15 cellular contexts compared by ENCODE assay signal in genomic region chr3:29141197-29141911, GRCh38.
A peak's percentile ranks its signal among the peaks of the same experiment; 100 is the strongest.
DNase-seq lines count a peak whose midpoint lies in the region; ATAC-seq and TF ChIP-seq lines count a peak whose summit lies in the region.
"Had no signal": no experiment of that assay in that cellular context is flagged by ENCODE, and none has a peak within 500 bp of the region (broad histone marks: within the 10 kb centered on the region; RNA-seq: fewer than 3 reads in every experiment).

No MANE protein-coding gene starts in this region.

- no peak for ATAC-seq in GM19397 (IDR thresholded peaks at IDR 0.05; ENCODE audit: unreplicated experiment)
- ATAC-seq in stimulated activated memory B cell treated with anti-CD40 and anti-IgM and Interleukin-4, amounts not matched to agents 10 μg/mL and 1 μg/mL and 100 μg/mL, for 72 hours = no peak
- ATAC-seq in activated naive CD4-positive, alpha-beta T cell treated with anti-CD3 and anti-CD28 coated beads, Interleukin-2, amount 50 U/mL, for 72 hours = no peak
- ATAC-seq: activated CD4-positive, CD25-positive, alpha-beta regulatory T cell treated with anti-CD3 and anti-CD28 coated beads, Interleukin-2, amount 50 U/mL, for 24 hours; left colon had no signal

- peaks cover 20% of the 10 kb centered on the region for H3K4me1 ChIP-seq in HUES6 (ENCODE audit: control insufficient read depth, insufficient read depth, low read length)
- peaks cover 33% of the 10 kb centered on the region for H3K4me1 ChIP-seq in mesodermal cell (ENCODE audit: control insufficient read depth, insufficient read depth, low read length, poor library complexity, severe bottlenecking)

- no peak overlapping the region for H3K27ac Mint-ChIP-seq in stimulated activated memory B cell treated with anti-CD40 and anti-IgM and Interleukin-4, amounts not matched to agents 10 μg/mL and 1 μg/mL and 100 μg/mL, for 72 hours
- H3K27ac Mint-ChIP-seq in activated naive CD4-positive, alpha-beta T cell treated with anti-CD3 and anti-CD28 coated beads, Interleukin-2, amount 50 U/mL, for 72 hours = no peak overlapping the region
- H3K27ac Mint-ChIP-seq: CD14-positive monocyte, T-cell had no signal

- WGBS in mesodermal cell (ENCODE audit: insufficient coverage in 2 of 2), 2 experiments = 68 to 75% methylated on average over 3 of the region's 4 CpGs

- no peaks in the 10 kb centered on the region for H3K27me3 Mint-ChIP-seq in stimulated activated memory B cell treated with anti-CD40 and anti-IgM and Interleukin-4, amounts not matched to agents 10 μg/mL and 1 μg/mL and 100 μg/mL, for 72 hours
- H3K27me3 Mint-ChIP-seq: T-cell had no signal

- H3K9me3 ChIP-seq in HUES6 (ENCODE audit: control insufficient read depth, insufficient read depth, low read depth, low read length) = no peaks in the 10 kb centered on the region
- no peaks in the 10 kb centered on the region for H3K9me3 ChIP-seq in mesodermal cell (ENCODE audit: control insufficient read depth, low read length)
- H3K9me3 ChIP-seq: neutrophil had no signal

- in situ Hi-C loops in astrocyte of the spinal cord (cut with HindIII; ENCODE audit: low sequenced_read_pairs) = no loop called here

- no peaks in the 10 kb centered on the region for H3K36me3 ChIP-seq in HUES6 (ENCODE audit: control insufficient read depth, insufficient read depth, low read length)
- H3K36me3 ChIP-seq in mesodermal cell (ENCODE audit: control insufficient read depth, insufficient read depth, low read length) = no peaks in the 10 kb centered on the region
- H3K36me3 ChIP-seq: neutrophil had no signal

- no peaks in the 10 kb centered on the region for H3K27me3 ChIP-seq in HUES6 (ENCODE audit: control insufficient read depth, insufficient read depth, low read length)
- H3K27me3 ChIP-seq: neutrophil had no signal

- no peak for TF ChIP-seq CTCF in astrocyte of the spinal cord (IDR thresholded peaks at IDR 0.05; ENCODE audit: low read depth, low read length)

- no peak overlapping the region for H3K4me3 ChIP-seq in HUES6 (ENCODE audit: low read depth, low read length)
- H3K4me3 ChIP-seq in astrocyte of the spinal cord (ENCODE audit: low read depth, low read length) = no peak overlapping the region
- no peak overlapping the region for H3K4me3 ChIP-seq in mesodermal cell (ENCODE audit: extremely low read depth, insufficient read depth, low read length, poor library complexity, severe bottlenecking)

- no peaks in the 10 kb centered on the region for H3K4me1 Mint-ChIP-seq in stimulated activated memory B cell treated with anti-CD40 and anti-IgM and Interleukin-4, amounts not matched to agents 10 μg/mL and 1 μg/mL and 100 μg/mL, for 72 hours
- H3K4me1 Mint-ChIP-seq: CD14-positive monocyte had no signal

- H3K9me3 Mint-ChIP-seq in stimulated activated memory B cell treated with anti-CD40 and anti-IgM and Interleukin-4, amounts not matched to agents 10 μg/mL and 1 μg/mL and 100 μg/mL, for 72 hours = peaks cover 3% of the 10 kb centered on the region
- no peaks in the 10 kb centered on the region for H3K9me3 Mint-ChIP-seq in activated naive CD4-positive, alpha-beta T cell treated with anti-CD3 and anti-CD28 coated beads, Interleukin-2, amount 50 U/mL, for 72 hours
- H3K9me3 Mint-ChIP-seq: CD14-positive monocyte, T-cell had no signal

- H3K27ac ChIP-seq in HUES6 (ENCODE audit: low read depth, low read length) (peak overlapping the region; percentile 9; the same call in 1 of the 2 replicates), mesodermal cell (ENCODE audit: low read depth, low read length, severe bottlenecking) (peak overlapping the region; percentile 68)
- H3K27ac ChIP-seq: neutrophil had no signal

- H3K4me3 Mint-ChIP-seq in stimulated activated memory B cell treated with anti-CD40 and anti-IgM and Interleukin-4, amounts not matched to agents 10 μg/mL and 1 μg/mL and 100 μg/mL, for 72 hours = no peak overlapping the region
- H3K4me3 Mint-ChIP-seq: CD14-positive monocyte, T-cell had no signal

- DNase-seq in astrocyte of the spinal cord (ENCODE audit: low read depth, low spot score) (peak; percentile 15), stromal cell of bone marrow (ENCODE audit: low read depth) (peak; percentile 41), NCI-H82 treated with DMSO at 0.1 percent for 48 hours (lab: John Stamatoyannopoulos, UW; ENCODE audit: unreplicated experiment) (no peak)
- DNase-seq in activated naive CD4-positive, alpha-beta T cell treated with anti-CD3 and anti-CD28 coated beads, Interleukin-2, amount 50 U/mL, for 72 hours (ENCODE audit: low spot score in 2 of 2) = no peak
- DNase-seq: activated naive CD4-positive, alpha-beta T cell treated with anti-CD3 and anti-CD28 coated beads, Interleukin-2, amount 50 U/mL, for 16 hours; EL; left colon had no signal

- H3K36me3 Mint-ChIP-seq in stimulated activated memory B cell treated with anti-CD40 and anti-IgM and Interleukin-4, amounts not matched to agents 10 μg/mL and 1 μg/mL and 100 μg/mL, for 72 hours = no peaks in the 10 kb centered on the region
- no peaks in the 10 kb centered on the region for H3K36me3 Mint-ChIP-seq in activated naive CD4-positive, alpha-beta T cell treated with anti-CD3 and anti-CD28 coated beads, Interleukin-2, amount 50 U/mL, for 72 hours
- H3K36me3 Mint-ChIP-seq: CD14-positive monocyte, T-cell had no signal

- H3K9ac ChIP-seq in HUES6 (ENCODE audit: low read length) = no peak overlapping the region

Comparison
In these comparisons a context has a peak if more than half of its experiments do, and no peak if none do; other contexts are left out.
1. DNase-seq: peak in astrocyte of the spinal cord (single experiment) and stromal cell of bone marrow (single experiment); none in NCI-H82 treated with DMSO at 0.1 percent for 48 hours (single experiment) and activated naive CD4-positive, alpha-beta T cell treated with anti-CD3 and anti-CD28 coated beads, Interleukin-2, amount 50 U/mL, for 72 hours (0 of 2).